Comparison of ENCODE assay signal across 9 cellular contexts in genomic region chr4:138494931-138495330, GRCh38.
DNase-seq lines count a peak whose midpoint lies in the region; ATAC-seq and TF ChIP-seq lines count a peak whose summit lies in the region.
"Had no signal": no experiment of that assay in that cellular context is flagged by ENCODE, and none has a peak within 500 bp of the region (broad histone marks: within the 10 kb centered on the region; RNA-seq: fewer than 3 reads in every experiment).

No MANE protein-coding gene starts in this region.

- no peak overlapping the region for H3K18ac ChIP-seq in mesenchymal stem cell (ENCODE audit: low read depth in 1 of 2, low read length in 2 of 2)

- ATAC-seq in HG03432 (IDR thresholded peaks at IDR 0.05; ENCODE audit: unreplicated experiment): peak; percentile 85
- no peak for ATAC-seq in GM21723 (IDR thresholded peaks at IDR 0.05; ENCODE audit: unreplicated experiment)
- no peak for ATAC-seq in GM21619 (IDR thresholded peaks at IDR 0.05; ENCODE audit: unreplicated experiment)

- TF ChIP-seq CTCF in WERI-Rb-1 (IDR thresholded peaks at IDR 0.05; ENCODE audit: low read depth, low read length): peak; percentile 49

- DNase-seq in DMS153 (lab: John Stamatoyannopoulos, UW) (peak; percentile 7), DMS153 treated with DMSO at 0.1 percent for 48 hours (lab: John Stamatoyannopoulos, UW; ENCODE audit: unreplicated experiment) (no peak), WERI-Rb-1 (peak; percentile 73), mesenchymal stem cell (peak; percentile 38), cortex of kidney (lab: John Stamatoyannopoulos, UW) (no peak)

- H3K9me3 ChIP-seq in WERI-Rb-1 (ENCODE audit: severe bottlenecking) (peaks cover 2% of the 10 kb centered on the region), mesenchymal stem cell (ENCODE audit: control insufficient read depth, low read length) (peaks cover 14% of the 10 kb centered on the region)

- no peak overlapping the region for H3K4me3 ChIP-seq in WERI-Rb-1 (ENCODE audit: low read depth, low read length)
- H3K4me3 ChIP-seq in mesenchymal stem cell (ENCODE audit: insufficient read depth in 1 of 2, low read depth in 1 of 2, low read length in 2 of 2): no peak overlapping the region
- H3K4me3 ChIP-seq: SK-N-MC had no signal

- H2BK5ac ChIP-seq in mesenchymal stem cell (ENCODE audit: low read depth, low read length, poor library complexity, severe bottlenecking): no peak overlapping the region

- no peak overlapping the region for H2BK12ac ChIP-seq in mesenchymal stem cell (ENCODE audit: low read length in 2 of 2)

- no peak overlapping the region for H2BK120ac ChIP-seq in mesenchymal stem cell (ENCODE audit: low read depth, low read length)

- H2BK15ac ChIP-seq in mesenchymal stem cell (ENCODE audit: low read depth, poor library complexity, severe bottlenecking): no peak overlapping the region

- H4K8ac ChIP-seq in mesenchymal stem cell (ENCODE audit: low read length): no peak overlapping the region

- H4K91ac ChIP-seq in mesenchymal stem cell (ENCODE audit: low read length): no peak overlapping the region

- no peak overlapping the region for H3K27ac ChIP-seq in WERI-Rb-1
- H3K27ac ChIP-seq in mesenchymal stem cell (ENCODE audit: low read length, poor library complexity, severe bottlenecking): no peak overlapping the region
- H3K27ac ChIP-seq: SK-N-MC had no signal

- WGBS in mesenchymal stem cell: 42% methylated on average over 3 of the region's 4 CpGs

- H3K4me2 ChIP-seq in mesenchymal stem cell (ENCODE audit: low read length, poor library complexity, severe bottlenecking): no peak overlapping the region

- no peak overlapping the region for H2AK5ac ChIP-seq in mesenchymal stem cell (ENCODE audit: low read length, severe bottlenecking)

- no peaks in the 10 kb centered on the region for H3K79me1 ChIP-seq in mesenchymal stem cell (replicated peaks; ENCODE audit: low read length, poor library complexity, severe bottlenecking)

- no peak overlapping the region for H3K4ac ChIP-seq in mesenchymal stem cell (ENCODE audit: low read depth in 1 of 2, low read length in 2 of 2)

- no peak overlapping the region for H3K9ac ChIP-seq in mesenchymal stem cell (ENCODE audit: low read length)

- no peaks in the 10 kb centered on the region for H3K36me3 ChIP-seq in WERI-Rb-1
- no peaks in the 10 kb centered on the region for H3K36me3 ChIP-seq in mesenchymal stem cell (ENCODE audit: control insufficient read depth in 1 of 2, insufficient read depth in 2 of 2, low read depth in 1 of 2, low read length in 2 of 2)

- H3K4me1 ChIP-seq in mesenchymal stem cell (ENCODE audit: control insufficient read depth, insufficient read depth, low read depth, low read length): no peaks in the 10 kb centered on the region

- no peak overlapping the region for H2AFZ ChIP-seq in mesenchymal stem cell (ENCODE audit: low read depth, low read length)

- H3K14ac ChIP-seq in mesenchymal stem cell (ENCODE audit: low read length in 2 of 2): no peak overlapping the region

- no peak overlapping the region for H3K23ac ChIP-seq in mesenchymal stem cell (ENCODE audit: low read length in 2 of 2)

- H3K27me3 ChIP-seq in WERI-Rb-1 (ENCODE audit: insufficient read depth, low read depth, severe bottlenecking): no peaks in the 10 kb centered on the region
- no peaks in the 10 kb centered on the region for H3K27me3 ChIP-seq in mesenchymal stem cell (ENCODE audit: control insufficient read depth in 1 of 2, insufficient read depth in 1 of 2, low read length in 2 of 2)

Comparison
In these comparisons a context has a peak if more than half of its experiments do, and no peak if none do; other contexts are left out.
1. DNase-seq: peak in DMS153 (single experiment), WERI-Rb-1 (single experiment) and mesenchymal stem cell (single experiment); none in DMS153 treated with DMSO at 0.1 percent for 48 hours (single experiment) and cortex of kidney (single experiment).